ENCODE assay signal across 17 cellular contexts in the genomic region with DNA sequence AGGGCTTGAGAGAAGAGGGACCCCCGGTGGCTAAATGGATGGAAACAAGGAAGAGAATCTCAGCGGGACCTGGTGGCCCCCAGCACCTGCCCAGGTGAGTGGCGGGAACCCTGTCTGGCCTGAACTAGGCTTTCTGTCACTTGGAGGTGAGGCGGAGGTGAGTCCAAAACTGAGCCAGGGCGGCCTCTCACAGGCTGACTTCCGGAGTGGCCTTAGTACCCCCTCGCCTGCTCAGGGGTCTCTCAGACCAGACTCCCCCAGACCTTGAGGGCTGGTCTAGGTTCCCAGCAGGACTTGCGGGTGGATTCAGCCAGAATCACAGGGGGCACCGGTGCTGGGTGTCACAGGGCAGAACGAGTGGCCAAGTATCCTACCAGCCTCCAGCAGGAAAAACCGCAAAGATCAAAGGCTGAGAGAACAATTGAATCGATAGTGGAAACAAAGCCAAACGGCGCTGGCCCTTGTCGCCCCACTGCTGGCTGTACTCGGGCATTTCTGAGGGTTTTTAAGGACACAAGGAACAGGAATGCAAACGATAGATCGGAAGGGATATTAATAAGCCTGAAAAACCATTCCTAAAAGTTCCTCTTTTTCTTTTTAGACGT.
DNase-seq lines count a peak whose midpoint lies in the region; ATAC-seq and TF ChIP-seq lines count a peak whose summit lies in the region.
"Had no signal": no experiment of that assay in that cellular context is flagged by ENCODE, and none has a peak within 500 bp of the region (broad histone marks: within the 10 kb centered on the region; RNA-seq: fewer than 3 reads in every experiment).

No MANE protein-coding gene starts in this region.

- no peak overlapping the region for H3K4me2 ChIP-seq in PC-9

- H3K9me3 ChIP-seq in PC-9 (ENCODE audit: insufficient read depth, low read depth), result no peaks in the 10 kb centered on the region

- H3K27ac ChIP-seq in PC-9, result no peak overlapping the region
- H3K27ac ChIP-seq: foreskin keratinocyte, lower lobe of right lung had no signal

- no peak for DNase-seq in T-helper 2 cell treated with Interferon-gamma antibody and Interleukin-4, amounts not matched to agents 5 μg/mL and 100 μg/mL, for 36 hours (ENCODE audit: low spot score)
- DNase-seq in T-helper 2 cell, result no peak
- peak; percentile 27 for DNase-seq in HT-29 (ENCODE audit: low spot score)
- no peak for DNase-seq in effector memory CD8-positive, alpha-beta T cell
- DNase-seq in progenitor cell of endocrine pancreas (ENCODE audit: low spot score, unreplicated experiment), result no peak
- DNase-seq in GM13977 (ENCODE audit: low spot score), result no peak
- no peak for DNase-seq in PC-9
- DNase-seq: ACHN, cerebellar nuclear complex, foreskin keratinocyte, Karpas-422, naive B cell, NCI-H1417, NCI-H446 had no signal

- no TSS peak for BruUV-seq in PC-9 (replicated peaks; lab: Mats Ljungman, UMichigan)

- no peaks in the 10 kb centered on the region for H3F3A ChIP-seq in PC-9 (ENCODE audit: insufficient read depth, low read depth)

- H4K20me1 ChIP-seq in PC-9 (ENCODE audit: insufficient read depth), result no peaks in the 10 kb centered on the region

- H3K9me3 Mint-ChIP-seq in T-helper 2 cell treated with Interferon-gamma antibody and Interleukin-4, amounts not matched to agents 5 μg/mL and 100 μg/mL, for 36 hours, result no peaks in the 10 kb centered on the region
- H3K9me3 Mint-ChIP-seq in effector memory CD8-positive, alpha-beta T cell, result no peaks in the 10 kb centered on the region
- no peaks in the 10 kb centered on the region for H3K9me3 Mint-ChIP-seq in progenitor cell of endocrine pancreas (ENCODE audit: low read depth)

- H3K4me3 ChIP-seq in PC-9, result no peak overlapping the region
- H3K4me3 ChIP-seq: lower lobe of right lung had no signal

- POLR2A ChIA-PET in PC-9 (lab: Charles Lee; ENCODE audit: unreplicated experiment), result no interaction called here

- no peak overlapping the region for H3K27ac Mint-ChIP-seq in T-helper 2 cell treated with Interferon-gamma antibody and Interleukin-4, amounts not matched to agents 5 μg/mL and 100 μg/mL, for 36 hours
- peak overlapping the region; percentile 80 to 90 for H3K27ac Mint-ChIP-seq in effector memory CD8-positive, alpha-beta T cell
- peak overlapping the region; percentile 67 for H3K27ac Mint-ChIP-seq in progenitor cell of endocrine pancreas
- H3K27ac Mint-ChIP-seq: activated CD4-positive, alpha-beta T cell treated with anti-CD3 and anti-CD28 coated beads, Interleukin-2, amount 10 ng/mL, durations not matched to agents 24 days and 14 days; naive B cell had no signal

- H3K27me3 Mint-ChIP-seq in T-helper 2 cell treated with Interferon-gamma antibody and Interleukin-4, amounts not matched to agents 5 μg/mL and 100 μg/mL, for 36 hours (ENCODE audit: low read depth), result peaks cover 31% of the 10 kb centered on the region
- H3K27me3 Mint-ChIP-seq in effector memory CD8-positive, alpha-beta T cell, result peaks cover 6 to 46% of the 10 kb centered on the region in 2 donors
- H3K27me3 Mint-ChIP-seq in progenitor cell of endocrine pancreas, result peaks cover 35% of the 10 kb centered on the region

- no peaks in the 10 kb centered on the region for H3K9me2 ChIP-seq in PC-9 (ENCODE audit: insufficient read depth)

- CTCF ChIA-PET in PC-9 (lab: Charles Lee), result no interaction called here

- no peaks in the 10 kb centered on the region for H3K36me3 ChIP-seq in PC-9 (ENCODE audit: low read depth)
- H3K36me3 ChIP-seq: lower lobe of right lung had no signal

- in situ Hi-C loops in GM13977 (cut with MboI; ENCODE audit: low pct_unique_long_range_greater_than_20kb, low sequenced_read_pairs, unreplicated experiment), result no loop called here

- H3K4me3 Mint-ChIP-seq in T-helper 2 cell treated with Interferon-gamma antibody and Interleukin-4, amounts not matched to agents 5 μg/mL and 100 μg/mL, for 36 hours, result peak overlapping the region; percentile 80
- H3K4me3 Mint-ChIP-seq in effector memory CD8-positive, alpha-beta T cell, result peak overlapping the region; percentile 81 to 83
- H3K4me3 Mint-ChIP-seq in progenitor cell of endocrine pancreas (ENCODE audit: low read depth), result no peak overlapping the region

- no peak for TF ChIP-seq CTCF in progenitor cell of endocrine pancreas (IDR thresholded peaks at IDR 0.05; ENCODE audit: unreplicated experiment)
- no peak for TF ChIP-seq CTCF in GM13977 (IDR thresholded peaks at IDR 0.05; ENCODE audit: extremely low read depth, insufficient read depth, missing control alignments)
- TF ChIP-seq CTCF in PC-9 (conservative IDR thresholded peaks at IDR 0.05), result no peak

- no peak overlapping the region for H2AFZ ChIP-seq in PC-9

- ATAC-seq in effector memory CD8-positive, alpha-beta T cell (replicated peaks), result no peak
- ATAC-seq in GM18870 (IDR thresholded peaks at IDR 0.05; ENCODE audit: unreplicated experiment), result no peak
- ATAC-seq: foreskin keratinocyte, lower lobe of right lung had no signal

- no peaks in the 10 kb centered on the region for H3K79me2 ChIP-seq in PC-9 (ENCODE audit: low read depth)

- H3K27me3 ChIP-seq in PC-9 (ENCODE audit: insufficient read depth, low read depth), result no peaks in the 10 kb centered on the region
- H3K27me3 ChIP-seq: foreskin keratinocyte had no signal

- H3K4me1 ChIP-seq in PC-9 (replicated peaks; ENCODE audit: insufficient read depth), result no peaks in the 10 kb centered on the region
- H3K4me1 ChIP-seq: foreskin keratinocyte, lower lobe of right lung had no signal

- H3K36me3 Mint-ChIP-seq in T-helper 2 cell treated with Interferon-gamma antibody and Interleukin-4, amounts not matched to agents 5 μg/mL and 100 μg/mL, for 36 hours (ENCODE audit: low read depth), result no peaks in the 10 kb centered on the region
- H3K36me3 Mint-ChIP-seq in effector memory CD8-positive, alpha-beta T cell (ENCODE audit: insufficient read depth), result peaks cover 9% of the 10 kb centered on the region
- no peaks in the 10 kb centered on the region for H3K36me3 Mint-ChIP-seq in progenitor cell of endocrine pancreas (ENCODE audit: insufficient read depth)

- intact Hi-C loops in PC-9 (cut with micrococcal nuclease; ENCODE audit: unreplicated experiment), result no loop called here

- peaks cover 16% of the 10 kb centered on the region for H3K4me1 Mint-ChIP-seq in T-helper 2 cell treated with Interferon-gamma antibody and Interleukin-4, amounts not matched to agents 5 μg/mL and 100 μg/mL, for 36 hours (ENCODE audit: low read depth)
- peaks cover 36 to 42% of the 10 kb centered on the region in 2 donors for H3K4me1 Mint-ChIP-seq in effector memory CD8-positive, alpha-beta T cell (ENCODE audit: low read depth in 2 of 2)
- H3K4me1 Mint-ChIP-seq in progenitor cell of endocrine pancreas (ENCODE audit: low read depth), result peaks cover 7% of the 10 kb centered on the region
